In genomic region chr6:161029195-161029809, GRCh38 we compare ENCODE assay signal across 2 cellular contexts.
TF ChIP-seq lines count a peak whose summit lies in the region.

No MANE protein-coding gene starts in this region.

TF ChIP-seq in A549, 52 proteins besides CTCF, POLR2A, EP300 and RAD21 (continued from another document):
- no peak for TF ChIP-seq ATOH8 (CRISPR knock-in tag; IDR thresholded peaks at IDR 0.05; ENCODE audit: low read depth)
- TF ChIP-seq HEYL (CRISPR knock-in tag; IDR thresholded peaks at IDR 0.05) = no peak
- TF ChIP-seq NR3C1 (IDR thresholded peaks at IDR 0.05) = no peak
- no peak for TF ChIP-seq MAFK (IDR thresholded peaks at IDR 0.05; ENCODE audit: partially characterized antibody)

TF ChIP-seq in GM12878, 131 proteins besides CTCF, POLR2A, EP300 and RAD21 (continued from another document and continues in another):
- TF ChIP-seq HCFC1 (IDR thresholded peaks at IDR 0.05; ENCODE audit: low read length) = no peak
- no peak for TF ChIP-seq CEBPZ (IDR thresholded peaks at IDR 0.05; ENCODE audit: low read depth, low read length)
- TF ChIP-seq MLLT1 (IDR thresholded peaks at IDR 0.05) = peak; percentile 88; the same call in 1 of the 2 replicates
- TF ChIP-seq NFXL1 (IDR thresholded peaks at IDR 0.05; ENCODE audit: borderline replicate concordance) = no peak
- no peak for TF ChIP-seq ZBTB33 (IDR thresholded peaks at IDR 0.05)
- no peak for TF ChIP-seq IRF4 (IDR thresholded peaks at IDR 0.05; ENCODE audit: low read depth, low read length)
- peak; percentile 70; the same call in 1 of the 2 replicates for TF ChIP-seq BMI1 (IDR thresholded peaks at IDR 0.05; ENCODE audit: borderline replicate concordance)
- TF ChIP-seq TARDBP (IDR thresholded peaks at IDR 0.05; ENCODE audit: borderline replicate concordance) = no peak
- peak; percentile 63; the same call in 2 of the 3 replicates for TF ChIP-seq POU2F2 (IDR thresholded peaks at IDR 0.05; ENCODE audit: borderline replicate concordance, low read depth, low read length)
- TF ChIP-seq SREBF2 (IDR thresholded peaks at IDR 0.05; ENCODE audit: low read length) = no peak
- TF ChIP-seq CHD4 (IDR thresholded peaks at IDR 0.05) = no peak
- no peak for TF ChIP-seq E4F1 (IDR thresholded peaks at IDR 0.05; ENCODE audit: borderline replicate concordance, partially characterized antibody)
- no peak for TF ChIP-seq E2F4 (IDR thresholded peaks at IDR 0.05; ENCODE audit: low read depth, low read length)
- TF ChIP-seq CBFB (IDR thresholded peaks at IDR 0.05; ENCODE audit: low read depth) = peak; percentile 82; the same call in 1 of the 2 replicates
- TF ChIP-seq YBX1 (IDR thresholded peaks at IDR 0.05) = no peak
- 0 out of 2 replicates have a peak, but pooled peaks have one; percentile 1 for TF ChIP-seq SMC3 (IDR thresholded peaks at IDR 0.05; ENCODE audit: borderline replicate concordance, low read length)
- TF ChIP-seq IRF3 (IDR thresholded peaks at IDR 0.05) = no peak
- no peak for TF ChIP-seq HDAC6 (IDR thresholded peaks at IDR 0.05; ENCODE audit: unreplicated experiment)
- TF ChIP-seq TBL1XR1 (IDR thresholded peaks at IDR 0.05; ENCODE audit: low read depth, low read length) = peak; percentile 61; the same call in 1 of the 2 replicates
- TF ChIP-seq SRF (IDR thresholded peaks at IDR 0.05; ENCODE audit: low read depth in 2 of 2, low read length in 2 of 2) = no peak
- no peak for TF ChIP-seq SMAD1 (IDR thresholded peaks at IDR 0.05; ENCODE audit: low read depth, partially characterized antibody)
- peak; percentile 61; the same call in 1 of the 2 replicates for TF ChIP-seq CREM (IDR thresholded peaks at IDR 0.05; ENCODE audit: low read depth)
- 0 out of 2 replicates have a peak, but pooled peaks have one; percentile 39 for TF ChIP-seq GATAD2B (conservative IDR thresholded peaks at IDR 0.05; ENCODE audit: low read depth)
- TF ChIP-seq ELK1 (IDR thresholded peaks at IDR 0.05; ENCODE audit: low read depth, low read length) = no peak
- peak; percentile 53 for TF ChIP-seq BCL3 (IDR thresholded peaks at IDR 0.05; ENCODE audit: borderline replicate concordance, insufficient read depth, low read depth, low read length, poor library complexity, severe bottlenecking)
- no peak for TF ChIP-seq SMARCA5 (IDR thresholded peaks at IDR 0.05)
- no peak for TF ChIP-seq NR2C1 (IDR thresholded peaks at IDR 0.05)
- no peak; the same call in 1 of the 2 replicates for TF ChIP-seq FOXK2 (IDR thresholded peaks at IDR 0.05)
- TF ChIP-seq ZBTB40 (IDR thresholded peaks at IDR 0.05; ENCODE audit: borderline replicate concordance) = no peak
- TF ChIP-seq MTA3 (IDR thresholded peaks at IDR 0.05; ENCODE audit: borderline replicate concordance, low read length) = 0 out of 2 replicates have a peak, but pooled peaks have one; percentile 29
- no peak for TF ChIP-seq KAT2A (conservative IDR thresholded peaks at IDR 0.05; ENCODE audit: control insufficient read depth, low read depth, low read length)
- peak; percentile 58; the same call in 1 of the 2 replicates for TF ChIP-seq PAX5 (IDR thresholded peaks at IDR 0.05; ENCODE audit: borderline replicate concordance, low read depth, low read length)
- no peak; the same call in 1 of the 2 replicates for TF ChIP-seq MAX (IDR thresholded peaks at IDR 0.05; ENCODE audit: low read depth, low read length)
- no peak; the same call in 1 of the 2 replicates for TF ChIP-seq MXI1 (IDR thresholded peaks at IDR 0.05; ENCODE audit: low read depth, low read length)
- TF ChIP-seq RAD51 (IDR thresholded peaks at IDR 0.05) = peak; percentile 37; the same call in 1 of the 2 replicates
- no peak for TF ChIP-seq ZNF622 (IDR thresholded peaks at IDR 0.05)
- TF ChIP-seq PKNOX1 (IDR thresholded peaks at IDR 0.05) = peak; percentile 55
- TF ChIP-seq IKZF2 (IDR thresholded peaks at IDR 0.05) = peak; percentile 96
